In the genomic region with DNA sequence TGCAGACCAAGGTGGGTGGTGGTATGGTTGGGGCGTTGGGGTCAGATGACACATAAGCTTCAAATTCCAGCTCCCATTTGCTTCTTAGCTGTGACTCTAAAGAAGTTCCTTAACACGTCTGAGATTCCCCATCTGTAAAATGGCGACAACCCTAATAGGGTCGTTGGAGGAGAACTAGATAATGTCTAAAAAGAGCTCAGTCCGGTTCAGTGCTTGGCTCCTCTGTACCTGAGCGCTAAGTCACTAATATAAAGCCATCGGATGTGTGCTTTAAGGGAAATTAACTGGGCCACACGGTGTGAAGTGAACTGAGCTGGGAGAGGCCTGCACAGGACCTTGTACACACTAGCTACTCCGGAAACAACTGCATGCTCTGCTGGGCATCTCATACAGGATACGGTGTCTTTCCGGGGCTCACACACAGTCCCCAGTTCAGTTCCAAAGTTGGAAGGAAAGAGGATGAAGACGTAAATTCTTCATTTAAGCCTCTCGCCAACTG, we compare ENCODE assay signal across 1 cellular context.
TF ChIP-seq lines count a peak whose summit lies in the region.

No MANE protein-coding gene starts in this region.

TF ChIP-seq in HEK293T, 16 proteins besides CTCF, POLR2A, EP300 and RAD21 (continued from another document):
- TF ChIP-seq CTBP1 (IDR thresholded peaks at IDR 0.05; ENCODE audit: borderline replicate concordance) (no peak), L3MBTL2 (conservative IDR thresholded peaks at IDR 0.05) (no peak), LEF1 (IDR thresholded peaks at IDR 0.05; ENCODE audit: borderline replicate concordance) (no peak), FOXA1 (IDR thresholded peaks at IDR 0.05) (no peak), FOXM1 (IDR thresholded peaks at IDR 0.05; ENCODE audit: borderline replicate concordance) (no peak), FOXK2 (IDR thresholded peaks at IDR 0.05) (no peak), ZNF384 (IDR thresholded peaks at IDR 0.05) (no peak), ELF4 (IDR thresholded peaks at IDR 0.05) (no peak)
TF ChIP-seq in HEK293T: peak in this region for 0.
